Comparison of ENCODE assay signal across 31 cellular contexts in the genomic region with DNA sequence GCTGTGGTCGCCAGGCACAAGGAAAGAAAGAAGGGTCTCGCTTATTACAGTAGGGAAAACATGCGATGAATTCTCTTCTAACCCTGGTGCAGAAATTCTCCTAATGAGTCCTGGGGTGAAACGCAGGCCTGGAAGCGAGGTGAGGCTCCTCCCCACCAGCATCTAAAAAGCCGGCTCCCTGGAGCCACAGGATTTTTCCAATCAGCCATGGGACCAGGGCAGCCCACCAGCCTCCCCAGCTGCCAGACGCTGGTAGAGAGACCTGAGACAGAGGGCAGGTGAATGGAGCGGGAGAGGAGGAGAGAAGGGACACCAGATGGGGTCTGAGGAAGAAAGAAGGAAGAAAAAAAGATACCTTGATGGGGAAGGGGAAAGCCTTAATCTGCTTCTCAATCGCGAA. TPM values are rescaled to one million over a fixed set of nuclear protein-coding genes. Genes with fewer than 3 reads are reported as not detected.
"Had no signal": no experiment of that assay in that cellular context is flagged by ENCODE, and none has a peak within 500 bp of the region (broad histone marks: within the 10 kb centered on the region; RNA-seq: fewer than 3 reads in every experiment).

No MANE protein-coding gene starts in this region.

- H2AFZ ChIP-seq: hepatocyte had no signal

- DNase-seq: heart right ventricle; islet precursor cell; kidney glomerular epithelial cell; left cardiac atrium; left ventricle myocardium superior; lower lobe of right lung; mammary epithelial cell; mesenchymal stem cell; naive thymus-derived CD8-positive, alpha-beta T cell; occipital lobe; ovary; right lobe of liver; stimulated activated CD4-positive, alpha-beta T cell treated with anti-CD3 and anti-CD28 coated beads, Interleukin-1b, Interleukin-23, amount 100 ng/mL, for 48 hours; stimulated activated CD4-positive, alpha-beta T cell treated with anti-CD3 and anti-CD28 coated beads, Interleukin-2, amount 100 ng/mL, for 48 hours; stimulated activated CD4-positive, alpha-beta T cell treated with anti-CD3 and anti-CD28 coated beads, Interleukin-4, amount 100 ng/mL, for 4 hours; stimulated activated CD8-positive, alpha-beta memory T cell treated with anti-CD3 and anti-CD28 coated beads, Interleukin-4, amount 100 ng/mL, for 48 hours; stimulated activated naive B cell treated with anti-CD40 and anti-IgM and Interleukin-4, amounts not matched to agents 10 μg/mL and 1 μg/mL and 100 μg/mL, for 72 hours; stimulated activated naive CD8-positive, alpha-beta T cell treated with anti-CD3 and anti-CD28 coated beads, Interleukin-15, Interleukin-2, amounts not matched to agents 100 U/mL and 50 U/mL, for 24 hours; stomach; testis; thyroid gland; transverse colon; upper lobe of left lung had no signal

- H3K79me2 ChIP-seq: hepatocyte had no signal

- H3K4me1 ChIP-seq: right atrium auricular region, right lobe of liver, stomach, testis, thyroid gland, transverse colon, vagina had no signal

- H3K9me3 ChIP-seq: heart right ventricle, lower lobe of right lung, neutrophil, ovary, right atrium auricular region, right lobe of liver, stomach, testis, thyroid gland, transverse colon, upper lobe of left lung, vagina had no signal

- H3K27me3 ChIP-seq: heart right ventricle, ovary, right atrium auricular region, right lobe of liver, testis, thyroid gland, upper lobe of left lung, vagina had no signal

- H3K4me3 ChIP-seq: heart right ventricle, hepatocyte, lower lobe of right lung, ovary, right atrium auricular region, right lobe of liver, smooth muscle cell, stomach, testis, thyroid gland, transverse colon, upper lobe of left lung, vagina had no signal

- H3K27ac Mint-ChIP-seq: progenitor cell of endocrine pancreas; stimulated activated naive B cell treated with anti-CD40 and anti-IgM and Interleukin-4, amounts not matched to agents 10 μg/mL and 1 μg/mL and 100 μg/mL, for 72 hours had no signal

- H3K4me2 ChIP-seq: hepatocyte, smooth muscle cell had no signal

- H3K27ac ChIP-seq: heart right ventricle, hepatocyte, lower lobe of right lung, neutrophil, ovary, right atrium auricular region, right lobe of liver, stomach, testis, thyroid gland, transverse colon, upper lobe of left lung, vagina had no signal

- H3K36me3 ChIP-seq: heart right ventricle, lower lobe of right lung, neutrophil, ovary, right atrium auricular region, right lobe of liver, stomach, thyroid gland, transverse colon, upper lobe of left lung, vagina had no signal

- H3K4me3 Mint-ChIP-seq: naive thymus-derived CD8-positive, alpha-beta T cell; stimulated activated naive B cell treated with anti-CD40 and anti-IgM and Interleukin-4, amounts not matched to agents 10 μg/mL and 1 μg/mL and 100 μg/mL, for 72 hours had no signal

- H3K9me3 Mint-ChIP-seq: naive thymus-derived CD8-positive, alpha-beta T cell; stimulated activated naive B cell treated with anti-CD40 and anti-IgM and Interleukin-4, amounts not matched to agents 10 μg/mL and 1 μg/mL and 100 μg/mL, for 72 hours had no signal

- ATAC-seq: heart right ventricle; left cardiac atrium; left lobe of liver; left ventricle myocardium superior; lower lobe of right lung; naive thymus-derived CD8-positive, alpha-beta T cell; right lobe of liver; stimulated activated naive B cell treated with anti-CD40 and anti-IgM and Interleukin-4, amounts not matched to agents 10 μg/mL and 1 μg/mL and 100 μg/mL, for 72 hours; stimulated activated naive CD8-positive, alpha-beta T cell treated with anti-CD3 and anti-CD28 coated beads, Interleukin-15, Interleukin-2, amounts not matched to agents 100 U/mL and 50 U/mL, for 24 hours had no signal

- H3K36me3 Mint-ChIP-seq: naive thymus-derived CD8-positive, alpha-beta T cell; stimulated activated naive B cell treated with anti-CD40 and anti-IgM and Interleukin-4, amounts not matched to agents 10 μg/mL and 1 μg/mL and 100 μg/mL, for 72 hours had no signal

RNA-seq across cellular contexts. Expression of a gene that starts 28.6 kb away (rescaled TPM):
- total RNA-seq: progenitor cell of endocrine pancreas had no signal
- polyA plus RNA-seq: neural cell had no signal
